Comparison of ENCODE assay signal across 20 cellular contexts in the genomic region with DNA sequence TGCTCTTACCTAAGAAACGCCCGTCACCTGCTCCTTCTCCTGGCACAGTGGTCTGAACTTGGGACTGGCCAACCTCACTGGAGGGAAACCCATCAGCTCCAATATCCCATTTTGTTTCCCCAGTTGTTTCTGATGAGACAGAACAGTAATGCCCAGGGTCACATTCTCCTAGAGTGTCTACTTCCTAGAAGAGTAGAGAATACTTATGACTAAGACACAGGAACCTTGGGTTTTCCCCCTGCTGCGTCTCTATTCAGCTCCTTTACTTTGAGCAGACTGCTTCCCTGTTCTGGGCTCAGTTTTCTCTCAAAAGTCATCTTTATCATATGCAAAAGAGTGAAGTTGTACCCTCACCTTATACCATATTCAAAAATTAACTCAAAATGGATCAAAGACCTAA.
"Had no signal": no experiment of that assay in that cellular context is flagged by ENCODE, and none has a peak within 500 bp of the region (broad histone marks: within the 10 kb centered on the region; RNA-seq: fewer than 3 reads in every experiment).

No MANE protein-coding gene starts in this region.

- H3K9me3 Mint-ChIP-seq: naive B cell; nephron; stimulated activated naive CD8-positive, alpha-beta T cell treated with anti-CD3 and anti-CD28 coated beads, Interleukin-15, Interleukin-2, amounts not matched to agents 100 ng/mL and 50 ng/mL, for 24 hours had no signal

- H3K4me3 ChIP-seq: coronary artery, dorsolateral prefrontal cortex, esophagus squamous epithelium, hepatocyte, pancreas, smooth muscle cell, testis, tibial nerve, upper lobe of right lung, vagina had no signal

- ATAC-seq: pancreas, right cardiac atrium, upper lobe of right lung had no signal

- H3K27me3 ChIP-seq: hepatocyte, pancreas, testis, tibial nerve, upper lobe of right lung, vagina had no signal

- H3K36me3 ChIP-seq: esophagus squamous epithelium, pancreas, tibial nerve, upper lobe of right lung, vagina had no signal

- DNase-seq: dorsolateral prefrontal cortex; effector CD8-positive, alpha-beta T cell; esophagus squamous epithelium; foreskin fibroblast; head of caudate nucleus; naive B cell; occipital lobe; pancreas; right cardiac atrium; stimulated activated CD4-positive, alpha-beta T cell treated with anti-CD3 and anti-CD28 coated beads, Interleukin-2, amount 100 ng/mL, for 48 hours; testis; upper lobe of right lung had no signal

- H3K36me3 Mint-ChIP-seq: naive B cell had no signal

- H2AFZ ChIP-seq: hepatocyte had no signal

- H3K27ac Mint-ChIP-seq: naive B cell; nephron; progenitor cell of endocrine pancreas; stimulated activated naive CD8-positive, alpha-beta T cell treated with anti-CD3 and anti-CD28 coated beads, Interleukin-15, Interleukin-2, amounts not matched to agents 100 ng/mL and 50 ng/mL, for 24 hours had no signal

- H3K4me2 ChIP-seq: hepatocyte, smooth muscle cell had no signal

- H3K27ac ChIP-seq: coronary artery, dorsolateral prefrontal cortex, esophagus squamous epithelium, hepatocyte, pancreas, testis, tibial nerve, upper lobe of right lung, vagina had no signal

- H3K79me2 ChIP-seq: hepatocyte had no signal

- H3K4me1 ChIP-seq: pancreas, testis had no signal

- H3K9me3 ChIP-seq: esophagus squamous epithelium, pancreas, testis, tibial nerve, upper lobe of right lung, vagina had no signal
